ENCODE assay signal across 1 cellular context in genomic region chr6:14144678-14145113, GRCh38.
TF ChIP-seq lines count a peak whose summit lies in the region.

No MANE protein-coding gene starts in this region.

TF ChIP-seq in HepG2, 621 proteins besides CTCF, POLR2A, EP300 and RAD21 (continued from another document):
- TF ChIP-seq SKIL (CRISPR knock-in tag; IDR thresholded peaks at IDR 0.05; ENCODE audit: borderline replicate concordance), result no peak
- peak; percentile 25; the same call in 1 of the 2 replicates for TF ChIP-seq FOXK1 (CRISPR knock-in tag; IDR thresholded peaks at IDR 0.05; ENCODE audit: borderline replicate concordance, low read depth)
- TF ChIP-seq SPEN (CRISPR knock-in tag; IDR thresholded peaks at IDR 0.05; ENCODE audit: low read depth), result 0 out of 2 replicates have a peak, but pooled peaks have one; percentile 45
- TF ChIP-seq SALL1 (CRISPR knock-in tag; IDR thresholded peaks at IDR 0.05), result peak; percentile 71
- TF ChIP-seq KLF16 (CRISPR knock-in tag; IDR thresholded peaks at IDR 0.05), result peak in 1 of 2 experiments; percentile 51; a peak in 1 of 4 replicates
- peak; percentile 67; the same call in 1 of the 2 replicates for TF ChIP-seq ZNF644 (CRISPR knock-in tag; IDR thresholded peaks at IDR 0.05; ENCODE audit: low read depth)
- TF ChIP-seq XRCC5 (optimal IDR thresholded peaks at IDR 0.05; ENCODE audit: low read length), result peak; percentile 78
TF ChIP-seq in HepG2: peak in this region for 59.
